8 cellular contexts compared by ENCODE assay signal in genomic region chr1:37946703-37947360, GRCh38. TPM values are rescaled to one million over a fixed set of nuclear protein-coding genes. Genes with fewer than 3 reads are reported as not detected.
DNase-seq lines count a peak whose midpoint lies in the region; ATAC-seq, FAIRE-seq and TF ChIP-seq lines count a peak whose summit lies in the region.

Gene INPP5B, minus strand, starts transcription at chr1:37947053. Its CDS starts 745 bp downstream, at chr1:37946308.

- POLR2A ChIA-PET in A549 (lab: Yijun Ruan, JAX), result interaction anchor here (0.5 to 1.2 kb wide), 3 partner anchors 13 to 23 kb away, joined by 3 to 9 read pairs (median 3); no protein-coding TSS in a partner anchor

- TF ChIP-seq CTCF in A549 (IDR thresholded peaks at IDR 0.05) (no peak), omental fat pad (IDR thresholded peaks at IDR 0.05) (no peak), suprapubic skin (IDR thresholded peaks at IDR 0.05) (peak in 1 of 2 donors; percentile 6)

- peaks cover 13% of the 10 kb centered on the region for H3K4me1 ChIP-seq in A549
- peaks cover 14% of the 10 kb centered on the region for H3K4me1 ChIP-seq in suprapubic skin

- H3K4me3 ChIP-seq in A549, result peak within 1 kb of the TSS; percentile 72
- H3K4me3 ChIP-seq in suprapubic skin, result peak within 1 kb of the TSS; percentile 68

- H3K27me3 Mint-ChIP-seq in activated naive CD4-positive, alpha-beta T cell treated with anti-CD3 and anti-CD28 coated beads, Interleukin-2, amount 50 U/mL, for 24 hours, result no peaks in the 10 kb centered on the region

- FAIRE-seq in A549 (lab: Jason Lieb, UNC), result no peak

- 0% methylated on average over 2 of the region's 11 CpGs for WGBS in A549 (ENCODE audit: missing lambda C conversion rate)
- 29% methylated on average over 10 of the region's 11 CpGs for WGBS in suprapubic skin

- H3K36me3 ChIP-seq in suprapubic skin, result peaks cover 14% of the 10 kb centered on the region

- H3K4me1 Mint-ChIP-seq in activated naive CD4-positive, alpha-beta T cell treated with anti-CD3 and anti-CD28 coated beads, Interleukin-2, amount 50 U/mL, for 24 hours, result peaks cover 12% of the 10 kb centered on the region

- no peaks in the 10 kb centered on the region for H3K27me3 ChIP-seq in suprapubic skin

- peak within 1 kb of the TSS; percentile 90 to 95 for H3K27ac ChIP-seq in A549
- peak within 1 kb of the TSS; percentile 89 for H3K27ac ChIP-seq in suprapubic skin

- TF ChIP-seq RAD21 in A549 (conservative IDR thresholded peaks at IDR 0.05 in 1 of 2, IDR thresholded peaks at IDR 0.05 in 1 of 2), result no peak

- intact Hi-C loops in head of caudate nucleus (cut with DNase I), result no loop called here

- H3K9me3 Mint-ChIP-seq in activated naive CD4-positive, alpha-beta T cell treated with anti-CD3 and anti-CD28 coated beads, Interleukin-2, amount 50 U/mL, for 24 hours, result no peaks in the 10 kb centered on the region

- H3K27ac Mint-ChIP-seq in activated naive CD4-positive, alpha-beta T cell treated with anti-CD3 and anti-CD28 coated beads, Interleukin-2, amount 50 U/mL, for 24 hours, result peak within 1 kb of the TSS; percentile 95

- peak; percentile 96 to 97 for ATAC-seq in A549
- peak; percentile 86 for ATAC-seq in GM18867 (IDR thresholded peaks at IDR 0.05; ENCODE audit: unreplicated experiment)
- peak; percentile 80 for ATAC-seq in HG03175 (IDR thresholded peaks at IDR 0.05; ENCODE audit: unreplicated experiment)
- ATAC-seq in omental fat pad (ENCODE audit: low FRiP score), result peak; percentile 83

- TF ChIP-seq POLR2A in A549 (IDR thresholded peaks at IDR 0.05; ENCODE audit: low read length) (no peak; the same call in none of the 2 replicates), suprapubic skin (IDR thresholded peaks at IDR 0.05) (peak in 1 of 2 donors; percentile 16)

- H3K4me3 Mint-ChIP-seq in activated naive CD4-positive, alpha-beta T cell treated with anti-CD3 and anti-CD28 coated beads, Interleukin-2, amount 50 U/mL, for 24 hours, result peak within 1 kb of the TSS; percentile 87

- no peak for TF ChIP-seq EP300 in A549 (IDR thresholded peaks at IDR 0.05)
- no peak for TF ChIP-seq EP300 in suprapubic skin (IDR thresholded peaks at IDR 0.05)

- H3K9me3 ChIP-seq in A549 (no peaks in the 10 kb centered on the region), suprapubic skin (no peaks in the 10 kb centered on the region)

- CTCF ChIA-PET in A549 (lab: Yijun Ruan, JAX), result interaction anchor here (0.7 to 2.0 kb wide), 4 partner anchors 10 to 889 kb away, joined by 3 to 5 read pairs (median 4); no protein-coding TSS in a partner anchor

- peaks cover 3% of the 10 kb centered on the region for H3K36me3 Mint-ChIP-seq in activated naive CD4-positive, alpha-beta T cell treated with anti-CD3 and anti-CD28 coated beads, Interleukin-2, amount 50 U/mL, for 24 hours

- DNase-seq in A549 (ENCODE audit: low read depth in 1 of 2, low spot score in 1 of 2) (peak; percentile 84 to 95), SK-N-DZ (ENCODE audit: low spot score) (peak; percentile 84), head of caudate nucleus (peak; percentile 83 to 97 (median 92)), omental fat pad (ENCODE audit: low spot score) (peak; percentile 66), suprapubic skin (ENCODE audit: low spot score in 2 of 2) (peak; percentile 88 to 92)

- H3K4me2 ChIP-seq in A549, result peak within 1 kb of the TSS; percentile 86

TF ChIP-seq in A549, 52 proteins besides CTCF, POLR2A, EP300 and RAD21 (continues in another document):
- TF ChIP-seq HOXA7 (CRISPR knock-in tag; IDR thresholded peaks at IDR 0.05), result no peak
- no peak for TF ChIP-seq KDM5A (IDR thresholded peaks at IDR 0.05)
- no peak for TF ChIP-seq RARB (CRISPR knock-in tag; IDR thresholded peaks at IDR 0.05)
- TF ChIP-seq SREBF2 (IDR thresholded peaks at IDR 0.05), result no peak
- no peak for TF ChIP-seq NFE2L2 (conservative IDR thresholded peaks at IDR 0.05; ENCODE audit: low read length)
- no peak for TF ChIP-seq PBX3 (IDR thresholded peaks at IDR 0.05)
- TF ChIP-seq MAZ (IDR thresholded peaks at IDR 0.05; ENCODE audit: borderline replicate concordance, low read depth, low read length), result no peak
- no peak for TF ChIP-seq EHF (CRISPR knock-in tag; IDR thresholded peaks at IDR 0.05)
- TF ChIP-seq TFCP2L1 (CRISPR knock-in tag; IDR thresholded peaks at IDR 0.05), result no peak
- no peak for TF ChIP-seq KDM1A (IDR thresholded peaks at IDR 0.05; ENCODE audit: low read depth)
- peak; percentile 38; the same call in 1 of the 2 replicates for TF ChIP-seq BHLHE40 (IDR thresholded peaks at IDR 0.05; ENCODE audit: low read depth, low read length)
- no peak for TF ChIP-seq SMC3 (IDR thresholded peaks at IDR 0.05)
- no peak for TF ChIP-seq HEYL (CRISPR knock-in tag; IDR thresholded peaks at IDR 0.05)
- TF ChIP-seq ZSCAN20 (CRISPR knock-in tag; IDR thresholded peaks at IDR 0.05), result no peak
- TF ChIP-seq MYC (IDR thresholded peaks at IDR 0.05; ENCODE audit: borderline replicate concordance, low read length), result peak; percentile 63; the same call in 1 of the 2 replicates
- TF ChIP-seq NPAS2 (CRISPR knock-in tag; IDR thresholded peaks at IDR 0.05; ENCODE audit: borderline replicate concordance), result no peak
- no peak for TF ChIP-seq EHMT2 (IDR thresholded peaks at IDR 0.05; ENCODE audit: low read depth)
- no peak for TF ChIP-seq HES2 (IDR thresholded peaks at IDR 0.05)
- TF ChIP-seq RCOR1 (IDR thresholded peaks at IDR 0.05; ENCODE audit: low read depth, low read length), result no peak
- no peak for TF ChIP-seq JUNB (IDR thresholded peaks at IDR 0.05)
- no peak for TF ChIP-seq REST (IDR thresholded peaks at IDR 0.05)
- no peak for TF ChIP-seq FOXS1 (CRISPR knock-in tag; IDR thresholded peaks at IDR 0.05)
- TF ChIP-seq POLR2AphosphoS2 (conservative IDR thresholded peaks at IDR 0.05; ENCODE audit: low read length), result no peak
- no peak for TF ChIP-seq RFX5 (IDR thresholded peaks at IDR 0.05)
- no peak for TF ChIP-seq BCL3 (IDR thresholded peaks at IDR 0.05)

RNA-seq across cellular contexts. Expression of gene INPP5B, which starts in this region (rescaled TPM):
- polyA plus RNA-seq in A549 (2011; rRNA removed) (11.1 and 11.5 TPM in 2 replicates), A549 (2017; fragmentation: RNase III; extraction: RNeasy Plus Mini Kit Qiagen cat#74134 plus additional on column Dnase treatment) (4.3 to 5.7 TPM (median 4.9 TPM) in 3 replicates)
- 4.3 and 5.1 TPM in 2 replicates for polyA plus RNA-seq in A549 (2012; cell fraction: cytosol; rRNA removed)
- 11.4 and 12.0 TPM in 2 replicates for polyA plus RNA-seq in A549 (2012; cell fraction: nucleus; rRNA removed)
- 11.8 and 12.2 TPM in 2 replicates for polyA minus RNA-seq in A549 (2011; rRNA and poly(A)+ RNA removed)
- 10.2 and 12.1 TPM in 2 replicates for polyA plus RNA-seq in SK-N-DZ (2014; cell fraction: cytosol; rRNA removed)
- polyA plus RNA-seq in SK-N-DZ (2014; cell fraction: nucleus; rRNA removed), result 6.8 and 10.5 TPM in 2 replicates
- total RNA-seq in omental fat pad (10 to 100 TPM; 16.2 to 45.6 (median 27.0) TPM), suprapubic skin (10 to 100 TPM; 14.0 to 30.9 (median 17.9) TPM)

Comparison
In these comparisons a context has a peak if more than half of its experiments do, and no peak if none do; other contexts are left out.
1. Peak in every context shown above with its lines: DNase-seq, ATAC-seq, H3K4me3 ChIP-seq and H3K27ac ChIP-seq.